ENCODE assay signal across 8 cellular contexts in genomic region chr14:70821581-70821915, GRCh38. TPM values are rescaled to one million over a fixed set of nuclear protein-coding genes. Genes with fewer than 3 reads are reported as not detected.
A peak's percentile ranks its signal among the peaks of the same experiment; 100 is the strongest.
DNase-seq lines count a peak whose midpoint lies in the region; ATAC-seq, FAIRE-seq and TF ChIP-seq lines count a peak whose summit lies in the region.

No MANE protein-coding gene starts in this region.

- peak overlapping the region; percentile 8 for H3K27ac ChIP-seq in vagina

- peaks cover 39% of the 10 kb centered on the region for H3K27me3 Mint-ChIP-seq in mesothelial cell of epicardium (ENCODE audit: low read depth)

- H3K27ac Mint-ChIP-seq in mesothelial cell of epicardium = no peak overlapping the region

- H3K9me3 ChIP-seq in vagina = no peaks in the 10 kb centered on the region

- no peaks in the 10 kb centered on the region for H3K36me3 Mint-ChIP-seq in mesothelial cell of epicardium

- intact Hi-C loops in Right ventricle myocardium inferior (cut with DNase I) (no loop called here), Right ventricle myocardium superior (cut with DNase I) (loop anchor here (10.0 kb wide), 1 partner anchor 83 kb away; the partner anchor contains the start of gene PCNX1), vagina (cut with DNase I) (no loop called here)

- peak overlapping the region; percentile 64 for H3K4me3 ChIP-seq in bronchial epithelial cell (ENCODE audit: low read depth, low read length)
- peak overlapping the region; percentile 54 to 56 for H3K4me3 ChIP-seq in vagina

- TF ChIP-seq CTCF in bronchial epithelial cell (IDR thresholded peaks at IDR 0.05; ENCODE audit: insufficient read depth, low read length, severe bottlenecking) (no peak), mesothelial cell of epicardium (IDR thresholded peaks at IDR 0.05; ENCODE audit: unreplicated experiment) (no peak), vagina (IDR thresholded peaks at IDR 0.05) (no peak)

- H3K4me1 ChIP-seq in vagina = peaks cover 14% of the 10 kb centered on the region

- peaks cover 10% of the 10 kb centered on the region for H3K4me1 Mint-ChIP-seq in mesothelial cell of epicardium

- TF ChIP-seq POLR2A in vagina (IDR thresholded peaks at IDR 0.05) = no peak

- DNase-seq in Right ventricle myocardium inferior (ENCODE audit: missing footprints) = no peak
- no peak for DNase-seq in Right ventricle myocardium superior
- no peak for DNase-seq in bronchial epithelial cell (ENCODE audit: low read depth)
- no peak for DNase-seq in mesothelial cell of epicardium (ENCODE audit: low spot score in 2 of 2, unreplicated experiment in 2 of 2)
- no peak for DNase-seq in vagina (ENCODE audit: extremely low spot score in 2 of 2)
- DNase-seq in kidney tubule cell (ENCODE audit: low spot score) = no peak

- H3K36me3 ChIP-seq in bronchial epithelial cell (ENCODE audit: control insufficient read depth, insufficient read depth, low read length) = no peaks in the 10 kb centered on the region
- no peaks in the 10 kb centered on the region for H3K36me3 ChIP-seq in vagina

- H3K4me3 Mint-ChIP-seq in mesothelial cell of epicardium = peak overlapping the region; percentile 85

- ATAC-seq in Right ventricle myocardium inferior (peak; percentile 26), Right ventricle myocardium superior (ENCODE audit: poor library complexity) (no peak), GM18517 (IDR thresholded peaks at IDR 0.05; ENCODE audit: unreplicated experiment) (no peak), GM21528 (IDR thresholded peaks at IDR 0.05; ENCODE audit: low FRiP score, unreplicated experiment) (no peak)

- H3K27me3 ChIP-seq in bronchial epithelial cell (ENCODE audit: control insufficient read depth, insufficient read depth, low read length) = no peaks in the 10 kb centered on the region
- H3K27me3 ChIP-seq in vagina = no peaks in the 10 kb centered on the region

- no peaks in the 10 kb centered on the region for H3K9me3 Mint-ChIP-seq in mesothelial cell of epicardium

- FAIRE-seq in bronchial epithelial cell (lab: Jason Lieb, UNC) = no peak

RNA-seq across cellular contexts. Expression of gene MAP3K9, which starts 12.2 kb away (rescaled TPM):
- total RNA-seq in Right ventricle myocardium inferior = 1.7 TPM
- 1.4 TPM for total RNA-seq in Right ventricle myocardium superior
- total RNA-seq in bronchial epithelial cell = 11.6 and 13.8 TPM in 2 replicates
- 9.2 to 10.7 TPM (median 9.5 TPM) in 3 replicates for total RNA-seq in mesothelial cell of epicardium
- 11.5 TPM for total RNA-seq in vagina
